In the genomic region with DNA sequence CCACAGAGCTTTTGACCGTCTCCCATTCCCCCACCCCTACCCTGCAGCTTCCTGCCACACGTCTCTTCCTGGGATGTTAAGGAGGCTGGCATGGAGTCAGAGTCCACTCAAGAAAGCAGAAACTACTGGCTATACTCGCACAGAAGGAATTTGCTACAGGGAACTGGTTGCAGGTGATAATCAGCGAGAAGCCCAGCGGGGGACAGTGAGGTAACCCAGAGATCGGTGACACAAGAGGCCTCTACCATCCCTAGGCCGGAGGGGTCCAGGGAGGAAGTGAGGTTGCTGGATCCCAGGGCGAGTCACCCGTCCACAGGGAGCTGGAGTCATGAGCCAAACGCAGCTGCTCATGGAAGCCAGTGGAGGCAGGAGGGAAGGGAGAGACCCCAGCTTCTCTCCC, we compare ENCODE assay signal across 1 cellular context.
TF ChIP-seq lines count a peak whose summit lies in the region.

No MANE protein-coding gene starts in this region.

TF ChIP-seq in HepG2, 621 proteins besides CTCF, POLR2A, EP300 and RAD21 (continued from another document):
- TF ChIP-seq, protein P1, sequence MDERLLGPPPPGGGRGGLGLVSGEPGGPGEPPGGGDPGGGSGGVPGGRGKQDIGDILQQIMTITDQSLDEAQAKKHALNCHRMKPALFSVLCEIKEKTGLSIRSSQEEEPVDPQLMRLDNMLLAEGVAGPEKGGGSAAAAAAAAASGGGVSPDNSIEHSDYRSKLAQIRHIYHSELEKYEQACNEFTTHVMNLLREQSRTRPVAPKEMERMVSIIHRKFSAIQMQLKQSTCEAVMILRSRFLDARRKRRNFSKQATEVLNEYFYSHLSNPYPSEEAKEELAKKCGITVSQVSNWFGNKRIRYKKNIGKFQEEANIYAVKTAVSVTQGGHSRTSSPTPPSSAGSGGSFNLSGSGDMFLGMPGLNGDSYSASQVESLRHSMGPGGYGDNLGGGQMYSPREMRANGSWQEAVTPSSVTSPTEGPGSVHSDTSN (CRISPR knock-in tag; IDR thresholded peaks at IDR 0.05), result no peak
- no peak for TF ChIP-seq SMAD1 (CRISPR knock-in tag; IDR thresholded peaks at IDR 0.05; ENCODE audit: borderline replicate concordance, low read depth)
- TF ChIP-seq NCOA2 (CRISPR knock-in tag; IDR thresholded peaks at IDR 0.05), result no peak
- no peak for TF ChIP-seq NPAS2 (CRISPR knock-in tag; IDR thresholded peaks at IDR 0.05; ENCODE audit: borderline replicate concordance)
- no peak for TF ChIP-seq RFX1 (IDR thresholded peaks at IDR 0.05)
- no peak for TF ChIP-seq ZNF7 (CRISPR knock-in tag; IDR thresholded peaks at IDR 0.05)
- no peak for TF ChIP-seq AGO2 (optimal IDR thresholded peaks at IDR 0.05; ENCODE audit: low read depth, low read length)
- no peak for TF ChIP-seq CCDC6 (CRISPR knock-in tag; IDR thresholded peaks at IDR 0.05)
- TF ChIP-seq, protein P2, sequence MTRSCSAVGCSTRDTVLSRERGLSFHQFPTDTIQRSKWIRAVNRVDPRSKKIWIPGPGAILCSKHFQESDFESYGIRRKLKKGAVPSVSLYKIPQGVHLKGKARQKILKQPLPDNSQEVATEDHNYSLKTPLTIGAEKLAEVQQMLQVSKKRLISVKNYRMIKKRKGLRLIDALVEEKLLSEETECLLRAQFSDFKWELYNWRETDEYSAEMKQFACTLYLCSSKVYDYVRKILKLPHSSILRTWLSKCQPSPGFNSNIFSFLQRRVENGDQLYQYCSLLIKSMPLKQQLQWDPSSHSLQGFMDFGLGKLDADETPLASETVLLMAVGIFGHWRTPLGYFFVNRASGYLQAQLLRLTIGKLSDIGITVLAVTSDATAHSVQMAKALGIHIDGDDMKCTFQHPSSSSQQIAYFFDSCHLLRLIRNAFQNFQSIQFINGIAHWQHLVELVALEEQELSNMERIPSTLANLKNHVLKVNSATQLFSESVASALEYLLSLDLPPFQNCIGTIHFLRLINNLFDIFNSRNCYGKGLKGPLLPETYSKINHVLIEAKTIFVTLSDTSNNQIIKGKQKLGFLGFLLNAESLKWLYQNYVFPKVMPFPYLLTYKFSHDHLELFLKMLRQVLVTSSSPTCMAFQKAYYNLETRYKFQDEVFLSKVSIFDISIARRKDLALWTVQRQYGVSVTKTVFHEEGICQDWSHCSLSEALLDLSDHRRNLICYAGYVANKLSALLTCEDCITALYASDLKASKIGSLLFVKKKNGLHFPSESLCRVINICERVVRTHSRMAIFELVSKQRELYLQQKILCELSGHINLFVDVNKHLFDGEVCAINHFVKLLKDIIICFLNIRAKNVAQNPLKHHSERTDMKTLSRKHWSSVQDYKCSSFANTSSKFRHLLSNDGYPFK (CRISPR knock-in tag; IDR thresholded peaks at IDR 0.05; ENCODE audit: borderline replicate concordance), result no peak
- TF ChIP-seq ZNF530 (CRISPR knock-in tag; IDR thresholded peaks at IDR 0.05; ENCODE audit: low read depth), result no peak
- TF ChIP-seq FOSL1 (CRISPR knock-in tag; IDR thresholded peaks at IDR 0.05; ENCODE audit: borderline replicate concordance), result no peak
